In genomic region chr22:31126128-31126868, GRCh38 we compare ENCODE assay signal across 1 cellular context.
TF ChIP-seq lines count a peak whose summit lies in the region.

No MANE protein-coding gene starts in this region.

TF ChIP-seq in IMR-90, 13 proteins besides CTCF, POLR2A, EP300 and RAD21:
- TF ChIP-seq MXI1 (IDR thresholded peaks at IDR 0.05; ENCODE audit: borderline replicate concordance, low read depth, low read length) (no peak), NFE2L2 (IDR thresholded peaks at IDR 0.05; ENCODE audit: low read depth, low read length) (no peak), MAFK (IDR thresholded peaks at IDR 0.05; ENCODE audit: low read depth, low read length) (no peak), MAZ (IDR thresholded peaks at IDR 0.05; ENCODE audit: borderline replicate concordance, low read depth, low read length) (no peak), FOS (IDR thresholded peaks at IDR 0.05; ENCODE audit: low read depth, low read length) (no peak), RFX5 (IDR thresholded peaks at IDR 0.05; ENCODE audit: low read depth, low read length) (no peak), USF2 (IDR thresholded peaks at IDR 0.05; ENCODE audit: low read depth, low read length) (no peak), RCOR1 (IDR thresholded peaks at IDR 0.05; ENCODE audit: insufficient replicate concordance, low read length) (no peak), BHLHE40 (IDR thresholded peaks at IDR 0.05; ENCODE audit: low read depth, low read length) (no peak), CEBPB (IDR thresholded peaks at IDR 0.05; ENCODE audit: low read depth, low read length) (no peak), CHD1 (IDR thresholded peaks at IDR 0.05; ENCODE audit: low read depth, low read length) (no peak), SMC3 (IDR thresholded peaks at IDR 0.05; ENCODE audit: low read depth, low read length) (no peak)
- TF ChIP-seq, protein P1, sequence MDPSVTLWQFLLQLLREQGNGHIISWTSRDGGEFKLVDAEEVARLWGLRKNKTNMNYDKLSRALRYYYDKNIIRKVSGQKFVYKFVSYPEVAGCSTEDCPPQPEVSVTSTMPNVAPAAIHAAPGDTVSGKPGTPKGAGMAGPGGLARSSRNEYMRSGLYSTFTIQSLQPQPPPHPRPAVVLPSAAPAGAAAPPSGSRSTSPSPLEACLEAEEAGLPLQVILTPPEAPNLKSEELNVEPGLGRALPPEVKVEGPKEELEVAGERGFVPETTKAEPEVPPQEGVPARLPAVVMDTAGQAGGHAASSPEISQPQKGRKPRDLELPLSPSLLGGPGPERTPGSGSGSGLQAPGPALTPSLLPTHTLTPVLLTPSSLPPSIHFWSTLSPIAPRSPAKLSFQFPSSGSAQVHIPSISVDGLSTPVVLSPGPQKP (IDR thresholded peaks at IDR 0.05; ENCODE audit: borderline replicate concordance, low read depth, low read length) = no peak
